Comparison of ENCODE assay signal across 8 cellular contexts in the genomic region with DNA sequence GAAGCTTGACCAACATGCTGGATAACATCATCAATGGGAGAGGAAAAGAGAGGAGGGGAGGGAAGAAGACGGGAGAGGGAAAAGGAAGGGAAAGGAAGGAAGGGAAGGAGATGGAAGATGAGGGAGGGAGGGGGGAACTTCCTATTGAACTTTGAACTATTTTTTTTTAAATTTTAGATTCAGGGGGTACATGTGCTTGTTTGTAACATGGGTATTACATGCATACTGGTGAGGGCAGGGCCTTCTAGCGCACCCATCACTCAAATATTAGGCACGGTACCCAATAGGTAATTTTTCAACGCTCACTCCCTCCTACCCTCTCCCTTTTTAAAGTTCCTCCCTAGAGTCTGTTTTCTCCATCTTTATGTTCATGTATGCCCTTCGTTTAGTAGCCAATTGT.
"Had no signal": no experiment of that assay in that cellular context is flagged by ENCODE, and none has a peak within 500 bp of the region (broad histone marks: within the 10 kb centered on the region; RNA-seq: fewer than 3 reads in every experiment).

No MANE protein-coding gene starts in this region.

- DNase-seq: GDM1, GF-D8 had no signal

- ATAC-seq: GM12878 had no signal

- H3K4me3 ChIP-seq: GM12878 had no signal

- FAIRE-seq: G401.6, GM12891, GM12892, GM18507, GM19239 had no signal
